ENCODE assay signal across 1 cellular context in the genomic region with DNA sequence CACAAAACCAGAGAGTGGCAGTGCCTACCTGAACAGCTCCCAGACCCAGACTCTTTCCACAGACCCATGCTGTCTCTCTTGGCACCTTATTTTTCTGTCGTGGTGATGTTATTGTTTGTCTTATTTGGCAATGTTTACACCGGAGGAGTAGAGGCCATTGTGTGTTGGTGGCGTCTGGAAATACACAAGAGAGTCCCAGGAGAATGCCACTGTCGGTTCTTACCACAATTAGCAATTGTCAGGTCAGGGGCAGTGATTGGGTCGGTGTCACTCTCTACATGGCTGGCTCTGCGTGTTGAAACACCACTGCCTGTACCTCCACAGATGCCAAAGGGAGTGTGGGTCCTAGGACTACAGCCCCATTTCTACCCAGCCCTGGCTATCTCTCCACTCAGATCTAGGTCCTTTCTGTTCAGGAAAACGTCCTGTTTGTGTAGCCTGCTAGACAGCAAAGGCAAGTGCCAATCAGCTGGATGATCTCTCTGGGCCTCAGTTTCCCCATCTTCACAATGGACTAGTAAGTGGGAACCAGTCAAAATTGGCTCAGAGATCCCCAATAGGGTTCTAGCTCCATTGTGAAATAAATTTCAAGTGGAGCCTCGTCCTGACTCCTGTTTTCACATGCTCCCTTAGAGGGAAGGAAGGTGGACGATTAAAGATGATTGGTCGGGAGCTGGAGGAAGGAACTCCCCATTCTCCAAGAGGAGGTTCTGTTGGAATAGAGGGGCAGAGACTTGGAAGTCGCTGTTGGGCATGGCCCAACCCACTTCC.
TF ChIP-seq lines count a peak whose summit lies in the region.

No MANE protein-coding gene starts in this region.

TF ChIP-seq in endothelial cell of umbilical vein, 7 proteins besides CTCF, POLR2A, EP300 and RAD21 (continued from another document):
- TF ChIP-seq, protein P1, sequence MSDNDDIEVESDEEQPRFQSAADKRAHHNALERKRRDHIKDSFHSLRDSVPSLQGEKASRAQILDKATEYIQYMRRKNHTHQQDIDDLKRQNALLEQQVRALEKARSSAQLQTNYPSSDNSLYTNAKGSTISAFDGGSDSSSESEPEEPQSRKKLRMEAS (IDR thresholded peaks at IDR 0.05; ENCODE audit: insufficient read depth, insufficient read length) = no peak
- no peak for TF ChIP-seq FOS (IDR thresholded peaks at IDR 0.05; ENCODE audit: borderline replicate concordance, insufficient read depth, low read length)
- no peak for TF ChIP-seq EZH2 (IDR thresholded peaks at IDR 0.05; ENCODE audit: borderline replicate concordance, low read depth, low read length, severe bottlenecking)
- no peak for TF ChIP-seq POLR2AphosphoS5 (IDR thresholded peaks at IDR 0.05; ENCODE audit: insufficient read depth, low read depth, low read length)
